Comparison of ENCODE assay signal across 9 cellular contexts in genomic region chr11:112881461-112881860, GRCh38.
DNase-seq lines count a peak whose midpoint lies in the region; ATAC-seq and TF ChIP-seq lines count a peak whose summit lies in the region.
"Had no signal": no experiment of that assay in that cellular context is flagged by ENCODE, and none has a peak within 500 bp of the region (broad histone marks: within the 10 kb centered on the region; RNA-seq: fewer than 3 reads in every experiment).

No MANE protein-coding gene starts in this region.

- peaks cover 4% of the 10 kb centered on the region for H3K27me3 Mint-ChIP-seq in glutamatergic neuron (ENCODE audit: unreplicated experiment)
- H3K27me3 Mint-ChIP-seq: central memory CD8-positive, alpha-beta T cell had no signal

- H3K27ac Mint-ChIP-seq in glutamatergic neuron (ENCODE audit: unreplicated experiment): peak overlapping the region; percentile 52

- DNase-seq in HT-29 (ENCODE audit: low spot score) (peak; percentile 26), SHP77 treated with DMSO at 0.1 percent for 48 hours (lab: John Stamatoyannopoulos, UW) (peak; percentile 82), glutamatergic neuron (peak; percentile 63), nucleus accumbens (lab: John Stamatoyannopoulos, UW) (peak; percentile 25 to 96 (median 92)), DMS79 treated with DMSO at 0.1 percent for 48 hours (lab: John Stamatoyannopoulos, UW) (no peak)

- H3K4me3 Mint-ChIP-seq in glutamatergic neuron (ENCODE audit: unreplicated experiment): peak overlapping the region; percentile 78
- H3K4me3 Mint-ChIP-seq: central memory CD8-positive, alpha-beta T cell had no signal

- H3K9me3 Mint-ChIP-seq in glutamatergic neuron (ENCODE audit: unreplicated experiment): peaks cover 3% of the 10 kb centered on the region
- H3K9me3 Mint-ChIP-seq: central memory CD8-positive, alpha-beta T cell had no signal

- TF ChIP-seq CTCF in glutamatergic neuron (IDR thresholded peaks at IDR 0.05; ENCODE audit: partially characterized antibody, unreplicated experiment): no peak

- H3K4me1 Mint-ChIP-seq in glutamatergic neuron (ENCODE audit: low read depth, unreplicated experiment): peaks cover 27% of the 10 kb centered on the region

- ATAC-seq in GM19395 (IDR thresholded peaks at IDR 0.05; ENCODE audit: unreplicated experiment) (no peak), GM19035 (IDR thresholded peaks at IDR 0.05; ENCODE audit: unreplicated experiment) (no peak), HG03442 (IDR thresholded peaks at IDR 0.05; ENCODE audit: unreplicated experiment) (no peak)

- no peaks in the 10 kb centered on the region for H3K36me3 Mint-ChIP-seq in glutamatergic neuron (ENCODE audit: unreplicated experiment)
